ENCODE assay signal across 14 cellular contexts in genomic region chr16:87698241-87698640, GRCh38.
DNase-seq lines count a peak whose midpoint lies in the region; ATAC-seq lines count a peak whose summit lies in the region.
"Had no signal": no experiment of that assay in that cellular context is flagged by ENCODE, and none has a peak within 500 bp of the region (broad histone marks: within the 10 kb centered on the region; RNA-seq: fewer than 3 reads in every experiment).

No MANE protein-coding gene starts in this region.

- H3K27ac ChIP-seq in CD4-positive, CD25-positive, alpha-beta regulatory T cell (ENCODE audit: insufficient read depth, low read length, poor library complexity, severe bottlenecking) = no peak overlapping the region
- H3K27ac ChIP-seq: tibial nerve had no signal

- no peaks in the 10 kb centered on the region for H3K27me3 ChIP-seq in CD4-positive, CD25-positive, alpha-beta regulatory T cell (ENCODE audit: control insufficient read depth, insufficient read depth, low read length)
- H3K27me3 ChIP-seq: BE2C, tibial nerve had no signal

- peak in 1 of 2 donors; percentile 8 for ATAC-seq in CD4-positive, CD25-positive, alpha-beta regulatory T cell (ENCODE audit: low read depth in 2 of 2)
- ATAC-seq in GM18867 (IDR thresholded peaks at IDR 0.05; ENCODE audit: unreplicated experiment) (peak; percentile 58), HG03066 (IDR thresholded peaks at IDR 0.05; ENCODE audit: low read depth, unreplicated experiment) (peak; percentile 44), GM18873 (IDR thresholded peaks at IDR 0.05; ENCODE audit: low FRiP score, unreplicated experiment) (no peak)
- ATAC-seq: HepG2, right cardiac atrium had no signal

- H3K27me3 Mint-ChIP-seq in CD4-positive, CD25-positive, alpha-beta regulatory T cell = no peaks in the 10 kb centered on the region
- H3K27me3 Mint-ChIP-seq in activated naive CD8-positive, alpha-beta T cell treated with anti-CD3 and anti-CD28 coated beads for 36 hours = no peaks in the 10 kb centered on the region

- H3K4me3 Mint-ChIP-seq in CD4-positive, CD25-positive, alpha-beta regulatory T cell = peak overlapping the region in 1 of 4 donors; percentile 63
- H3K4me3 Mint-ChIP-seq in activated naive CD8-positive, alpha-beta T cell treated with anti-CD3 and anti-CD28 coated beads for 36 hours = no peak overlapping the region

- peaks cover 28% of the 10 kb centered on the region for H3K4me1 ChIP-seq in CD4-positive, CD25-positive, alpha-beta regulatory T cell (ENCODE audit: control insufficient read depth, insufficient read depth, low read length, poor library complexity, severe bottlenecking)
- H3K4me1 ChIP-seq: BE2C had no signal

- peaks cover 0 to 42% (median 20%) of the 10 kb centered on the region in 4 donors for H3K4me1 Mint-ChIP-seq in CD4-positive, CD25-positive, alpha-beta regulatory T cell
- H3K4me1 Mint-ChIP-seq in activated naive CD8-positive, alpha-beta T cell treated with anti-CD3 and anti-CD28 coated beads for 36 hours = peaks cover 20% of the 10 kb centered on the region

- peaks cover 9% of the 10 kb centered on the region for H3K36me3 ChIP-seq in CD4-positive, CD25-positive, alpha-beta regulatory T cell (ENCODE audit: control insufficient read depth, insufficient read depth, low read length)

- H3K36me3 Mint-ChIP-seq in CD4-positive, CD25-positive, alpha-beta regulatory T cell = no peaks in the 10 kb centered on the region
- peaks cover 10% of the 10 kb centered on the region for H3K36me3 Mint-ChIP-seq in activated naive CD8-positive, alpha-beta T cell treated with anti-CD3 and anti-CD28 coated beads for 36 hours

- H3K4me3 ChIP-seq in CD4-positive, CD25-positive, alpha-beta regulatory T cell (ENCODE audit: low read depth, low read length) = no peak overlapping the region
- H3K4me3 ChIP-seq: tibial nerve had no signal

- no peaks in the 10 kb centered on the region for H3K9me3 ChIP-seq in CD4-positive, CD25-positive, alpha-beta regulatory T cell (ENCODE audit: control insufficient read depth in 2 of 2, low read length in 2 of 2)
- H3K9me3 ChIP-seq: BE2C, tibial nerve had no signal

- peak in 1 of 3 donors; percentile 32 for DNase-seq in CD4-positive, CD25-positive, alpha-beta regulatory T cell
- no peak for DNase-seq in activated naive CD8-positive, alpha-beta T cell treated with anti-CD3 and anti-CD28 coated beads for 36 hours
- DNase-seq in NOMO-1 treated with DMSO at 0.1 percent for 48 hours (lab: John Stamatoyannopoulos, UW; ENCODE audit: unreplicated experiment) (no peak), SW480 (ENCODE audit: low spot score) (no peak)
- no peak for DNase-seq in stimulated activated CD4-positive, alpha-beta T cell treated with anti-CD3 and anti-CD28 coated beads, Interleukin-4, amount 100 ng/mL, for 4 hours
- DNase-seq: BE2C, erythroblast, NCI-H1694 treated with DMSO at 0.1 percent for 48 hours, right cardiac atrium had no signal

- peak overlapping the region in 2 of 3 donors; percentile 41 to 72 for H3K27ac Mint-ChIP-seq in CD4-positive, CD25-positive, alpha-beta regulatory T cell
- H3K27ac Mint-ChIP-seq in activated naive CD8-positive, alpha-beta T cell treated with anti-CD3 and anti-CD28 coated beads for 36 hours = peak overlapping the region; percentile 60

- no peaks in the 10 kb centered on the region for H3K9me3 Mint-ChIP-seq in CD4-positive, CD25-positive, alpha-beta regulatory T cell
- H3K9me3 Mint-ChIP-seq in activated naive CD8-positive, alpha-beta T cell treated with anti-CD3 and anti-CD28 coated beads for 36 hours = no peaks in the 10 kb centered on the region
